Comparison of ENCODE assay signal across 8 cellular contexts in the genomic region with DNA sequence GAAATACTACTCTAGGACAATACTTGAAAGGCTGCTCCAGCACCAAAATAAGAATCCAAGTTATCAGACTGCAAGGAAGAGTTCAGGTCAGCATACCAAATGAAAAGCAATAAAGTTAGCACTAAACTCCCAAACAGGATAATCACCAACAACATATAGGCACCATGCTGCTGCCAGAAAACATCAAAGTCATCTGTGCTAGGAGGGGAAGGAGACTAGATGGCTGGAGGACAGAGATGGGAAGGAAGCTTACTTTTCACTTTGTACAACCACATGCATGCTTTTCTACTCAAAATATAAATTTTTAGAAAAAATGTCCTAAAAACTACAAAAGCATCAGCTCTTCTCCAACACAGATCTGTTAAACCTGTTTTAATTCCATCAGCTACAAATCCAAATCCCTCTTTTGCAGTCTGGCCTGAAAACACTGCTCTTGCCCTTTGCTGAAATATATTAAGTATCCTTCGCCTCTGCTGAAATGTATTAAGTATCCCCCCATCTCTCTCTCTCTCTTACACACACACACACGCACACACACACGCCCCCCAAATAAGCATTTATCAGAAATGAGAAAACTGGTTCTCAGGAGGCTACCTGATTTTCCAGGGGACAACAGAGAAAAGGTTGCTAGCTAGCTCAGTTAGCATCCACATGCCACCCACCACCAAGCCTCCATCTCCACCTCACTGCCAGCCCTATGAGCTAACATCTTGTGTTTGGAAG. TPM values are rescaled to one million over a fixed set of nuclear protein-coding genes. Genes with fewer than 3 reads are reported as not detected.
DNase-seq lines count a peak whose midpoint lies in the region; ATAC-seq, FAIRE-seq and TF ChIP-seq lines count a peak whose summit lies in the region.

No MANE protein-coding gene starts in this region.

- no TSS peak for BruUV-seq in HepG2 (replicated peaks; lab: Mats Ljungman, UMichigan)

- H3K27me3 ChIP-seq in HepG2 (ENCODE audit: control insufficient read depth in 1 of 2, insufficient read depth in 2 of 2, low read length in 2 of 2) (no peaks in the 10 kb centered on the region; a peak in 2 of 5 replicates), thymus (ENCODE audit: control insufficient read depth, insufficient read depth) (no peaks in the 10 kb centered on the region)

- no peak for TF ChIP-seq RAD21 in HepG2 (CRISPR knock-in tag; IDR thresholded peaks at IDR 0.05)

- intact Hi-C loops in HepG2 (cut with micrococcal nuclease; ENCODE audit: unreplicated experiment) = loop anchor here (5.0 kb wide), 1 partner anchor 36 kb away; the partner anchor contains the start of gene CRTC2

- peak overlapping the region; percentile 83 for H3K27ac ChIP-seq in HepG2 (ENCODE audit: extremely low read length, insufficient read depth, low read length)
- peak overlapping the region; percentile 60 for H3K27ac ChIP-seq in thymus (ENCODE audit: low read depth)

- H3K9me3 ChIP-seq in HepG2 (ENCODE audit: low read length) = no peaks in the 10 kb centered on the region
- H3K9me3 ChIP-seq in thymus (ENCODE audit: control insufficient read depth) = no peaks in the 10 kb centered on the region

- H3K9ac ChIP-seq in HepG2 (ENCODE audit: insufficient read depth, low read depth, low read length) = peak overlapping the region; percentile 84

- POLR2A ChIA-PET in activated CD4-positive, alpha-beta T cell treated with anti-CD3 and anti-CD28 coated beads, Interleukin-2, amount 10 ng/mL, durations not matched to agents 7 days and 5 days (lab: Charles Lee) = interaction anchor here (0.6 to 1.2 kb wide), 3 partner anchors 35 to 1034 kb away, joined by 3 read pairs; partner anchors contain the start of genes PBXIP1 and RPS27
- POLR2A ChIA-PET in HepG2 (lab: Yijun Ruan, JAX) = interaction anchor here (0.6 to 1.0 kb wide), 2 partner anchors 46 to 66 kb away, joined by 3 read pairs; partner anchors contain the start of gene CREB3L4

- peaks cover 10% of the 10 kb centered on the region for H3K36me3 Mint-ChIP-seq in activated CD4-positive, alpha-beta T cell treated with anti-CD3 and anti-CD28 coated beads, Interleukin-2, amount 10 ng/mL, durations not matched to agents 7 days and 5 days (ENCODE audit: low read depth)
- peaks cover 8% of the 10 kb centered on the region for H3K36me3 Mint-ChIP-seq in activated naive CD8-positive, alpha-beta T cell treated with anti-CD3 and anti-CD28 coated beads, Interleukin-2, amount 50 U/mL, for 24 hours (ENCODE audit: low read depth)

- H3K27me3 Mint-ChIP-seq in activated CD4-positive, alpha-beta T cell treated with anti-CD3 and anti-CD28 coated beads, Interleukin-2, amount 10 ng/mL, durations not matched to agents 7 days and 5 days = no peaks in the 10 kb centered on the region
- no peaks in the 10 kb centered on the region for H3K27me3 Mint-ChIP-seq in activated naive CD8-positive, alpha-beta T cell treated with anti-CD3 and anti-CD28 coated beads, Interleukin-2, amount 50 U/mL, for 24 hours

- CTCF ChIA-PET in activated CD4-positive, alpha-beta T cell treated with anti-CD3 and anti-CD28 coated beads, Interleukin-2, amount 10 ng/mL, durations not matched to agents 7 days and 5 days (lab: Charles Lee) = interaction anchor here (0.6 to 3.3 kb wide), 9 partner anchors 9 to 414 kb away, joined by 3 to 20 read pairs (median 3); partner anchors contain the start of gene DENND4B
- CTCF ChIA-PET in HepG2 (lab: Yijun Ruan, JAX; ENCODE audit: low intra/inter-chr PET ratio, low total read pairs) = no interaction called here

- H3K79me2 ChIP-seq in HepG2 (ENCODE audit: insufficient read depth, low read length) = peaks cover 50% of the 10 kb centered on the region

- peak overlapping the region; percentile 95 for H3K4me3 Mint-ChIP-seq in activated CD4-positive, alpha-beta T cell treated with anti-CD3 and anti-CD28 coated beads, Interleukin-2, amount 10 ng/mL, durations not matched to agents 7 days and 5 days
- H3K4me3 Mint-ChIP-seq in activated naive CD8-positive, alpha-beta T cell treated with anti-CD3 and anti-CD28 coated beads, Interleukin-2, amount 50 U/mL, for 24 hours = peak overlapping the region; percentile 87

- peaks cover 0 to 3% of the 10 kb centered on the region in 2 experiments; a peak in 2 of 5 replicates for H3K36me3 ChIP-seq in HepG2 (replicated peaks in 1 of 2; ENCODE audit: control insufficient read depth in 1 of 2, insufficient read depth in 2 of 2, low read length in 2 of 2)
- peaks cover 3% of the 10 kb centered on the region for H3K36me3 ChIP-seq in thymus (ENCODE audit: control insufficient read depth, insufficient read depth)

- FAIRE-seq in HepG2 (lab: Jason Lieb, UNC) = no peak

- peak overlapping the region; percentile 90 for H3K4me2 ChIP-seq in HepG2 (ENCODE audit: low read depth, low read length)

- ATAC-seq in activated naive CD8-positive, alpha-beta T cell treated with anti-CD3 and anti-CD28 coated beads, Interleukin-2, amount 50 U/mL, for 24 hours = no peak
- ATAC-seq in HepG2 (no peak), HG03565 (IDR thresholded peaks at IDR 0.05; ENCODE audit: unreplicated experiment) (no peak)

- H2AFZ ChIP-seq in HepG2 (ENCODE audit: low read length) = no peak overlapping the region

- no peak for TF ChIP-seq POLR2A in HepG2 (IDR thresholded peaks at IDR 0.05; ENCODE audit: insufficient read depth in 1 of 2, low read depth in 2 of 2, low read length in 2 of 2)

- H3K9me3 Mint-ChIP-seq in activated CD4-positive, alpha-beta T cell treated with anti-CD3 and anti-CD28 coated beads, Interleukin-2, amount 10 ng/mL, durations not matched to agents 7 days and 5 days = no peaks in the 10 kb centered on the region
- no peaks in the 10 kb centered on the region for H3K9me3 Mint-ChIP-seq in activated naive CD8-positive, alpha-beta T cell treated with anti-CD3 and anti-CD28 coated beads, Interleukin-2, amount 50 U/mL, for 24 hours

- H3K4me1 Mint-ChIP-seq in activated CD4-positive, alpha-beta T cell treated with anti-CD3 and anti-CD28 coated beads, Interleukin-2, amount 10 ng/mL, durations not matched to agents 7 days and 5 days = peaks cover 48% of the 10 kb centered on the region
- H3K4me1 Mint-ChIP-seq in activated naive CD8-positive, alpha-beta T cell treated with anti-CD3 and anti-CD28 coated beads, Interleukin-2, amount 50 U/mL, for 24 hours = peaks cover 52% of the 10 kb centered on the region

- no peak for TF ChIP-seq CTCF in HepG2 (CRISPR knock-in tag; IDR thresholded peaks at IDR 0.05)

- TF ChIP-seq EP300 in HepG2 (IDR thresholded peaks at IDR 0.05; ENCODE audit: low read depth in 2 of 2, low read length in 2 of 2) (no peak), HepG2 (CRISPR knock-in tag; IDR thresholded peaks at IDR 0.05; ENCODE audit: borderline replicate concordance) (no peak)

- DNase-seq in activated CD4-positive, alpha-beta T cell treated with anti-CD3 and anti-CD28 coated beads, Interleukin-2, amount 10 ng/mL, durations not matched to agents 7 days and 5 days = no peak
- DNase-seq in activated CD4-positive, alpha-beta T cell treated with anti-CD3 and anti-CD28 coated beads for 1 hour = no peak
- no peak for DNase-seq in activated naive CD8-positive, alpha-beta T cell treated with anti-CD3 and anti-CD28 coated beads, Interleukin-2, amount 50 U/mL, for 24 hours
- DNase-seq in HepG2 (ENCODE audit: low spot score) (no peak), kidney glomerular epithelial cell (lab: John Stamatoyannopoulos, UW) (no peak), 8988T (no peak)

- peaks cover 38% of the 10 kb centered on the region for H3K4me1 ChIP-seq in HepG2 (ENCODE audit: insufficient read depth, low read length)
- H3K4me1 ChIP-seq in thymus (ENCODE audit: control insufficient read depth, insufficient read depth, low read length) = peaks cover 28% of the 10 kb centered on the region

- peak overlapping the region; percentile 87 for H3K27ac Mint-ChIP-seq in activated CD4-positive, alpha-beta T cell treated with anti-CD3 and anti-CD28 coated beads, Interleukin-2, amount 10 ng/mL, durations not matched to agents 7 days and 5 days
- H3K27ac Mint-ChIP-seq in activated naive CD8-positive, alpha-beta T cell treated with anti-CD3 and anti-CD28 coated beads, Interleukin-2, amount 50 U/mL, for 24 hours = peak overlapping the region; percentile 81

- 47% methylated on average over 3 of the region's 3 CpGs for WGBS in HepG2 (ENCODE audit: low lambda C conversion rate)
- WGBS in thymus = 42% methylated on average over 3 of the region's 3 CpGs

- in situ Hi-C loops in HepG2 (cut with HindIII; ENCODE audit: extremely low pct_ligation_motif_present, low pct_unique_long_range_greater_than_20kb) = no loop called here

- peaks cover 26% of the 10 kb centered on the region for H4K20me1 ChIP-seq in HepG2 (ENCODE audit: insufficient read depth, low read length)

- H3K4me3 ChIP-seq in HepG2 (replicated peaks in 1 of 3; ENCODE audit: insufficient read depth in 1 of 3, low read depth in 2 of 3, low read length in 3 of 3) (peak overlapping the region; percentile 74 to 80 (median 79)), thymus (ENCODE audit: low read length) (peak overlapping the region; percentile 89)

RNA-seq across cellular contexts. Expression of gene GATAD2B, which starts 1.5 kb away (rescaled TPM):
- 10 to 100 TPM; 73.4 to 75.4 TPM for total RNA-seq in activated CD4-positive, alpha-beta T cell treated with anti-CD3 and anti-CD28 coated beads, Interleukin-2, amount 10 ng/mL, durations not matched to agents 7 days and 5 days
- 3.2 and 5.3 TPM in 2 replicates for total RNA-seq in HepG2 (2016; rRNA removed; fragmentation: Illumina TruSeq; extraction: Trizol)
- 2.7 and 3.0 TPM in 2 replicates for total RNA-seq in HepG2 (2016; cell fraction: cytosol; rRNA removed; fragmentation: Illumina TruSeq; extraction: Trizol; ENCODE audit: low read depth)
- total RNA-seq in HepG2 (2016; cell fraction: insoluble cytoplasmic fraction; rRNA removed; fragmentation: Illumina TruSeq; extraction: Trizol) = 2.9 and 4.8 TPM in 2 replicates
- total RNA-seq in HepG2 (2016; cell fraction: membrane; rRNA removed; fragmentation: Illumina TruSeq; extraction: Trizol) = 2.6 and 2.9 TPM in 2 replicates
- total RNA-seq in HepG2 (2016; cell fraction: nucleus; rRNA removed; fragmentation: Illumina TruSeq; extraction: Trizol) = 5.6 and 7.4 TPM in 2 replicates
- 5.1 and 5.2 TPM in 2 replicates for polyA plus RNA-seq in HepG2 (2011; rRNA removed)
- 2.3 and 2.4 TPM in 2 replicates for polyA plus RNA-seq in HepG2 (2011; cell fraction: cytosol; rRNA removed)
- 6.7 and 6.9 TPM in 2 replicates for polyA plus RNA-seq in HepG2 (2011; cell fraction: nucleus; rRNA removed)
- polyA plus RNA-seq in HepG2 (2012) = 5.4 and 5.6 TPM in 2 replicates
- 0.17 TPM in 2 replicates for polyA plus RNA-seq in HepG2 (2016; cell fraction: cytosol; fragmentation: Illumina TruSeq; extraction: Trizol; ENCODE audit: low read depth)
- polyA plus RNA-seq in HepG2 (2016; cell fraction: insoluble cytoplasmic fraction; fragmentation: Illumina TruSeq; extraction: Trizol; ENCODE audit: low read depth) = 4.0 and 4.9 TPM in 2 replicates
- polyA plus RNA-seq in HepG2 (2016; cell fraction: membrane; fragmentation: Illumina TruSeq; extraction: Trizol; ENCODE audit: low read depth) = 0.62 and 0.83 TPM in 2 replicates
- 7.9 and 9.9 TPM in 2 replicates for polyA plus RNA-seq in HepG2 (2016; cell fraction: nucleus; fragmentation: Illumina TruSeq; extraction: Trizol; ENCODE audit: insufficient read depth, low read depth)
- 8.7 and 32.1 TPM in 2 replicates for polyA minus RNA-seq in HepG2 (2011; rRNA and poly(A)+ RNA removed; ENCODE audit: low replicate concordance)
- polyA minus RNA-seq in HepG2 (2011; cell fraction: cytosol; rRNA and poly(A)+ RNA removed) = 8.6 and 11.1 TPM in 2 replicates
- polyA minus RNA-seq in HepG2 (2011; cell fraction: nucleus; rRNA and poly(A)+ RNA removed) = 7.9 and 9.0 TPM in 2 replicates
- polyA plus RNA-seq in thymus = 11.9 TPM

RNA-seq across cellular contexts. Expression of gene DENND4B, which starts 25.3 kb away (rescaled TPM):
- total RNA-seq in activated CD4-positive, alpha-beta T cell treated with anti-CD3 and anti-CD28 coated beads, Interleukin-2, amount 10 ng/mL, durations not matched to agents 7 days and 5 days = 100 to 1,000 TPM; 165 to 180 TPM
- 8.7 and 15.1 TPM in 2 replicates for total RNA-seq in HepG2 (2016; rRNA removed; fragmentation: Illumina TruSeq; extraction: Trizol)
- total RNA-seq in HepG2 (2016; cell fraction: cytosol; rRNA removed; fragmentation: Illumina TruSeq; extraction: Trizol; ENCODE audit: low read depth) = 9.7 and 9.9 TPM in 2 replicates
- 7.7 and 18.1 TPM in 2 replicates for total RNA-seq in HepG2 (2016; cell fraction: insoluble cytoplasmic fraction; rRNA removed; fragmentation: Illumina TruSeq; extraction: Trizol)
- 7.2 and 8.2 TPM in 2 replicates for total RNA-seq in HepG2 (2016; cell fraction: membrane; rRNA removed; fragmentation: Illumina TruSeq; extraction: Trizol)
- total RNA-seq in HepG2 (2016; cell fraction: nucleus; rRNA removed; fragmentation: Illumina TruSeq; extraction: Trizol) = 23.7 and 25.9 TPM in 2 replicates
- polyA plus RNA-seq in HepG2 (2011; rRNA removed) = 20.3 and 24.3 TPM in 2 replicates
- 6.5 and 10.3 TPM in 2 replicates for polyA plus RNA-seq in HepG2 (2011; cell fraction: cytosol; rRNA removed)
- polyA plus RNA-seq in HepG2 (2011; cell fraction: nucleus; rRNA removed) = 178 and 239 TPM in 2 replicates
- 17.2 and 21.8 TPM in 2 replicates for polyA plus RNA-seq in HepG2 (2012)
- polyA plus RNA-seq in HepG2 (2016; cell fraction: cytosol; fragmentation: Illumina TruSeq; extraction: Trizol; ENCODE audit: low read depth) = 1.4 and 1.6 TPM in 2 replicates
- polyA plus RNA-seq in HepG2 (2016; cell fraction: insoluble cytoplasmic fraction; fragmentation: Illumina TruSeq; extraction: Trizol; ENCODE audit: low read depth) = 10.3 and 15.7 TPM in 2 replicates
- 4.1 and 5.2 TPM in 2 replicates for polyA plus RNA-seq in HepG2 (2016; cell fraction: membrane; fragmentation: Illumina TruSeq; extraction: Trizol; ENCODE audit: low read depth)
- 75.3 and 79.3 TPM in 2 replicates for polyA plus RNA-seq in HepG2 (2016; cell fraction: nucleus; fragmentation: Illumina TruSeq; extraction: Trizol; ENCODE audit: insufficient read depth, low read depth)
- 60.1 and 65.7 TPM in 2 replicates for polyA minus RNA-seq in HepG2 (2011; rRNA and poly(A)+ RNA removed; ENCODE audit: low replicate concordance)
- polyA minus RNA-seq in HepG2 (2011; cell fraction: cytosol; rRNA and poly(A)+ RNA removed) = 7.4 and 8.5 TPM in 2 replicates
- polyA minus RNA-seq in HepG2 (2011; cell fraction: nucleus; rRNA and poly(A)+ RNA removed) = 66.1 and 70.7 TPM in 2 replicates
- polyA plus RNA-seq in thymus = 76.0 TPM

RNA-seq across cellular contexts. Expression of gene CRTC2, which starts 37.2 kb away (rescaled TPM):
- 100 to 1,000 TPM in 1 of 2 experiments, 10 to 100 TPM in 1; 80.7 to 107 TPM for total RNA-seq in activated CD4-positive, alpha-beta T cell treated with anti-CD3 and anti-CD28 coated beads, Interleukin-2, amount 10 ng/mL, durations not matched to agents 7 days and 5 days
- 4.0 and 6.1 TPM in 2 replicates for total RNA-seq in HepG2 (2016; rRNA removed; fragmentation: Illumina TruSeq; extraction: Trizol)
- 3.0 and 4.2 TPM in 2 replicates for total RNA-seq in HepG2 (2016; cell fraction: cytosol; rRNA removed; fragmentation: Illumina TruSeq; extraction: Trizol; ENCODE audit: low read depth)
- total RNA-seq in HepG2 (2016; cell fraction: insoluble cytoplasmic fraction; rRNA removed; fragmentation: Illumina TruSeq; extraction: Trizol) = 3.1 and 5.5 TPM in 2 replicates
- total RNA-seq in HepG2 (2016; cell fraction: membrane; rRNA removed; fragmentation: Illumina TruSeq; extraction: Trizol) = 5.2 and 6.7 TPM in 2 replicates
- 7.2 and 9.2 TPM in 2 replicates for total RNA-seq in HepG2 (2016; cell fraction: nucleus; rRNA removed; fragmentation: Illumina TruSeq; extraction: Trizol)
- polyA plus RNA-seq in HepG2 (2011; rRNA removed) = 24.2 and 26.7 TPM in 2 replicates
- 10.1 and 12.6 TPM in 2 replicates for polyA plus RNA-seq in HepG2 (2011; cell fraction: cytosol; rRNA removed)
- 47.3 and 47.5 TPM in 2 replicates for polyA plus RNA-seq in HepG2 (2011; cell fraction: nucleus; rRNA removed)
- polyA plus RNA-seq in HepG2 (2012) = 14.5 and 18.4 TPM in 2 replicates
- 4.5 and 4.8 TPM in 2 replicates for polyA plus RNA-seq in HepG2 (2016; cell fraction: cytosol; fragmentation: Illumina TruSeq; extraction: Trizol; ENCODE audit: low read depth)
- polyA plus RNA-seq in HepG2 (2016; cell fraction: insoluble cytoplasmic fraction; fragmentation: Illumina TruSeq; extraction: Trizol; ENCODE audit: low read depth) = 9.2 and 10.0 TPM in 2 replicates
- 9.6 and 10.4 TPM in 2 replicates for polyA plus RNA-seq in HepG2 (2016; cell fraction: membrane; fragmentation: Illumina TruSeq; extraction: Trizol; ENCODE audit: low read depth)
- polyA plus RNA-seq in HepG2 (2016; cell fraction: nucleus; fragmentation: Illumina TruSeq; extraction: Trizol; ENCODE audit: insufficient read depth, low read depth) = 37.9 and 40.4 TPM in 2 replicates
- polyA minus RNA-seq in HepG2 (2011; rRNA and poly(A)+ RNA removed; ENCODE audit: low replicate concordance) = 40.4 and 54.2 TPM in 2 replicates
- 9.1 and 10.3 TPM in 2 replicates for polyA minus RNA-seq in HepG2 (2011; cell fraction: cytosol; rRNA and poly(A)+ RNA removed)
- polyA minus RNA-seq in HepG2 (2011; cell fraction: nucleus; rRNA and poly(A)+ RNA removed) = 20.5 and 25.0 TPM in 2 replicates
- polyA plus RNA-seq in thymus = 70.5 TPM

RNA-seq across cellular contexts. Expression of gene SLC39A1, which starts 42.1 kb away (rescaled TPM):
- 10 to 100 TPM; 33.5 to 36.4 TPM for total RNA-seq in activated CD4-positive, alpha-beta T cell treated with anti-CD3 and anti-CD28 coated beads, Interleukin-2, amount 10 ng/mL, durations not matched to agents 7 days and 5 days
- 47.5 and 78.4 TPM in 2 replicates for total RNA-seq in HepG2 (2016; rRNA removed; fragmentation: Illumina TruSeq; extraction: Trizol)
- total RNA-seq in HepG2 (2016; cell fraction: cytosol; rRNA removed; fragmentation: Illumina TruSeq; extraction: Trizol; ENCODE audit: low read depth) = 18.4 and 21.0 TPM in 2 replicates
- total RNA-seq in HepG2 (2016; cell fraction: insoluble cytoplasmic fraction; rRNA removed; fragmentation: Illumina TruSeq; extraction: Trizol) = 44.8 and 83.0 TPM in 2 replicates
- total RNA-seq in HepG2 (2016; cell fraction: membrane; rRNA removed; fragmentation: Illumina TruSeq; extraction: Trizol) = 48.8 and 53.3 TPM in 2 replicates
- 62.5 and 68.3 TPM in 2 replicates for total RNA-seq in HepG2 (2016; cell fraction: nucleus; rRNA removed; fragmentation: Illumina TruSeq; extraction: Trizol)
- polyA plus RNA-seq in HepG2 (2011; rRNA removed) (71.2 and 80.5 TPM in 2 replicates), thymus (44.9 TPM)
- polyA plus RNA-seq in HepG2 (2011; cell fraction: cytosol; rRNA removed) = 85.8 and 89.3 TPM in 2 replicates
- polyA plus RNA-seq in HepG2 (2011; cell fraction: nucleus; rRNA removed) = 45.4 and 53.1 TPM in 2 replicates
- 45.9 and 65.4 TPM in 2 replicates for polyA plus RNA-seq in HepG2 (2012)
- 17.5 and 20.5 TPM in 2 replicates for polyA plus RNA-seq in HepG2 (2016; cell fraction: cytosol; fragmentation: Illumina TruSeq; extraction: Trizol; ENCODE audit: low read depth)
- 42.6 and 45.0 TPM in 2 replicates for polyA plus RNA-seq in HepG2 (2016; cell fraction: insoluble cytoplasmic fraction; fragmentation: Illumina TruSeq; extraction: Trizol; ENCODE audit: low read depth)
- polyA plus RNA-seq in HepG2 (2016; cell fraction: membrane; fragmentation: Illumina TruSeq; extraction: Trizol; ENCODE audit: low read depth) = 36.5 and 40.5 TPM in 2 replicates
- 87.4 and 101 TPM in 2 replicates for polyA plus RNA-seq in HepG2 (2016; cell fraction: nucleus; fragmentation: Illumina TruSeq; extraction: Trizol; ENCODE audit: insufficient read depth, low read depth)
- polyA minus RNA-seq in HepG2 (2011; rRNA and poly(A)+ RNA removed; ENCODE audit: low replicate concordance) = 112 and 159 TPM in 2 replicates
- polyA minus RNA-seq in HepG2 (2011; cell fraction: cytosol; rRNA and poly(A)+ RNA removed) = 38.9 and 39.9 TPM in 2 replicates
- 14.5 and 19.6 TPM in 2 replicates for polyA minus RNA-seq in HepG2 (2011; cell fraction: nucleus; rRNA and poly(A)+ RNA removed)

RNA-seq across cellular contexts. Expression of gene CREB3L4, which starts 46.5 kb away (rescaled TPM):
- 1 to 10 TPM; 6.9 to 7.9 TPM for total RNA-seq in activated CD4-positive, alpha-beta T cell treated with anti-CD3 and anti-CD28 coated beads, Interleukin-2, amount 10 ng/mL, durations not matched to agents 7 days and 5 days
- 7.8 and 9.9 TPM in 2 replicates for total RNA-seq in HepG2 (2016; rRNA removed; fragmentation: Illumina TruSeq; extraction: Trizol)
- 2.6 and 3.2 TPM in 2 replicates for total RNA-seq in HepG2 (2016; cell fraction: cytosol; rRNA removed; fragmentation: Illumina TruSeq; extraction: Trizol; ENCODE audit: low read depth)
- 8.3 and 10.7 TPM in 2 replicates for total RNA-seq in HepG2 (2016; cell fraction: insoluble cytoplasmic fraction; rRNA removed; fragmentation: Illumina TruSeq; extraction: Trizol)
- total RNA-seq in HepG2 (2016; cell fraction: membrane; rRNA removed; fragmentation: Illumina TruSeq; extraction: Trizol) = 6.5 and 7.8 TPM in 2 replicates
- total RNA-seq in HepG2 (2016; cell fraction: nucleus; rRNA removed; fragmentation: Illumina TruSeq; extraction: Trizol) = 8.4 and 9.8 TPM in 2 replicates
- polyA plus RNA-seq in HepG2 (2011; rRNA removed) (17.4 and 18.7 TPM in 2 replicates), thymus (17.7 TPM)
- polyA plus RNA-seq in HepG2 (2011; cell fraction: cytosol; rRNA removed) = 13.1 and 18.4 TPM in 2 replicates
- 36.4 and 41.3 TPM in 2 replicates for polyA plus RNA-seq in HepG2 (2011; cell fraction: nucleus; rRNA removed)
- 9.7 and 10.7 TPM in 2 replicates for polyA plus RNA-seq in HepG2 (2012)
- polyA plus RNA-seq in HepG2 (2016; cell fraction: cytosol; fragmentation: Illumina TruSeq; extraction: Trizol; ENCODE audit: low read depth) = 2.0 and 2.6 TPM in 2 replicates
- polyA plus RNA-seq in HepG2 (2016; cell fraction: insoluble cytoplasmic fraction; fragmentation: Illumina TruSeq; extraction: Trizol; ENCODE audit: low read depth) = 8.4 and 10.9 TPM in 2 replicates
- polyA plus RNA-seq in HepG2 (2016; cell fraction: membrane; fragmentation: Illumina TruSeq; extraction: Trizol; ENCODE audit: low read depth) = 4.1 and 6.4 TPM in 2 replicates
- polyA plus RNA-seq in HepG2 (2016; cell fraction: nucleus; fragmentation: Illumina TruSeq; extraction: Trizol; ENCODE audit: insufficient read depth, low read depth) = 15.7 and 16.0 TPM in 2 replicates
- polyA minus RNA-seq in HepG2 (2011; rRNA and poly(A)+ RNA removed; ENCODE audit: low replicate concordance) = 22.4 and 31.3 TPM in 2 replicates
- polyA minus RNA-seq in HepG2 (2011; cell fraction: cytosol; rRNA and poly(A)+ RNA removed) = 5.7 and 9.4 TPM in 2 replicates
- polyA minus RNA-seq in HepG2 (2011; cell fraction: nucleus; rRNA and poly(A)+ RNA removed) = 10.2 and 12.7 TPM in 2 replicates

Comparison
In these comparisons a context has a peak if more than half of its experiments do, and no peak if none do; other contexts are left out.
1. RNA of gene GATAD2B, which starts 1.5 kb away (total RNA-seq): 73.4 to 75.4 TPM in activated CD4-positive, alpha-beta T cell treated with anti-CD3 and anti-CD28 coated beads, Interleukin-2, amount 10 ng/mL, durations not matched to agents 7 days and 5 days; 2.6 to 7.4 TPM in HepG2; every median in the first group is over 4 times any median in the second.
2. RNA of gene DENND4B, which starts 25.3 kb away (total RNA-seq): 165 to 180 TPM in activated CD4-positive, alpha-beta T cell treated with anti-CD3 and anti-CD28 coated beads, Interleukin-2, amount 10 ng/mL, durations not matched to agents 7 days and 5 days; 7.2 to 25.9 TPM in HepG2; every median in the first group is over 4 times any median in the second.
3. RNA of gene CRTC2, which starts 37.2 kb away (total RNA-seq): 80.7 to 107 TPM in activated CD4-positive, alpha-beta T cell treated with anti-CD3 and anti-CD28 coated beads, Interleukin-2, amount 10 ng/mL, durations not matched to agents 7 days and 5 days; 3.0 to 9.2 TPM in HepG2; every median in the first group is over 4 times any median in the second.